ENCODE assay signal across 1 cellular context in genomic region chr6:43796910-43797890, GRCh38.
TF ChIP-seq lines count a peak whose summit lies in the region.

No MANE protein-coding gene starts in this region.

TF ChIP-seq in IMR-90, 13 proteins besides CTCF, POLR2A, EP300 and RAD21:
- TF ChIP-seq MAFK (IDR thresholded peaks at IDR 0.05; ENCODE audit: low read depth, low read length) = no peak
- no peak for TF ChIP-seq BHLHE40 (IDR thresholded peaks at IDR 0.05; ENCODE audit: low read depth, low read length)
- no peak for TF ChIP-seq CEBPB (IDR thresholded peaks at IDR 0.05; ENCODE audit: low read depth, low read length)
- TF ChIP-seq RFX5 (IDR thresholded peaks at IDR 0.05; ENCODE audit: low read depth, low read length) = no peak
- TF ChIP-seq USF2 (IDR thresholded peaks at IDR 0.05; ENCODE audit: low read depth, low read length) = no peak
- no peak for TF ChIP-seq ELK1 (IDR thresholded peaks at IDR 0.05; ENCODE audit: borderline replicate concordance, low read depth, low read length)
- no peak for TF ChIP-seq NFE2L2 (IDR thresholded peaks at IDR 0.05; ENCODE audit: low read depth, low read length)
- no peak for TF ChIP-seq MAZ (IDR thresholded peaks at IDR 0.05; ENCODE audit: borderline replicate concordance, low read depth, low read length)
